In the genomic region with DNA sequence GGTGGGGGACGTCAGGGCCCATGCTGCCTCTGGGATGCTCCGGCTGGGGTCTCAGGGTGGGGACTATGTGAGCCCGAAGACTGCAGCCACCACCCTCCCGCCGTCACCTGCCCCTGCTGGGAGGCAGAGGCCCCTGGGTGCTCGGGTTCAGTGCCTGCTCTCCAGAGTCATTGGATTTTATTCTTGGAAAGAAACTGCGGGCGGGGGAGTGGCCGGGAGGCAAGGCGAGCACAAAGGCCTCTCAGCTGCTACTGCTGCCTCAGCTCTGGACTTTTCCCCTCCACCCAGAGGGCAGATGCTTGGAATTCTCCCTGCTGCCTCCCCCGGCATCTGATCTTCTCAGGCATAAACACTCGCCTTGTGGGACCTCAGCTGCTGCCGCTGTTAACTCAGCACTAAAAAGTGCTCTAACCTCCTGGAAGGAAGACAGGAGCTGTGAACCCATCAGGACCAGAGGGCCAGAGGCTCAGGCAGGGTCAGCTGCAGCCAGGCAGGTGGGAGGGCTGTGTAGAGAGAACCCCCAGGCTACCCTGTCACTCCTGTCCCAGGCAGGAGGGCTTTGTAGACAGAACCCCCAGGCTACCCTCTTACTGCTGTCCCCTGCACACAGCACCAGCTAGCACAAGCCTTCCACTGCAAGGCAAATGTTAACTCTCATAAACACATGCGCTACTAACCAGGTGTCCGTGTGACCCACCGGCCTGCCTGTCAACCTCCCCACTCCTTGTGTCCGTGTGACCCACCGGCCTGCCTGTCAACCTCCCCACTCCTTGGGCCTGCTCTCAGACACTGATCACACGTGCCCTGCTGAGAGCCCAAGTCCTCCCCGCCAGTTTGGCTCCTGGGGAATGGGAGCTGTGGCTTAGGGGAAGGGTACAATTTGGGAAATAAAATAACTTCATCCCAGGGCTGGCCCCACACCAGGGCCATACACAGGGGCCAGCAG, we compare ENCODE assay signal across 9 cellular contexts. TPM values are rescaled to one million over a fixed set of nuclear protein-coding genes. Genes with fewer than 3 reads are reported as not detected.
DNase-seq lines count a peak whose midpoint lies in the region; ATAC-seq, FAIRE-seq and TF ChIP-seq lines count a peak whose summit lies in the region.
"Had no signal": no experiment of that assay in that cellular context is flagged by ENCODE, and none has a peak within 500 bp of the region (broad histone marks: within the 10 kb centered on the region; RNA-seq: fewer than 3 reads in every experiment).

No MANE protein-coding gene starts in this region.

- POLR2A ChIA-PET in HepG2 (lab: Yijun Ruan, JAX): no interaction called here

- TF ChIP-seq POLR2A in HepG2 (IDR thresholded peaks at IDR 0.05; ENCODE audit: insufficient read depth in 1 of 2, low read depth in 2 of 2, low read length in 2 of 2) (no peak), GM12891 (IDR thresholded peaks at IDR 0.05; ENCODE audit: low read depth, low read length) (no peak)

- peaks cover 35% of the 10 kb centered on the region for H3K4me1 ChIP-seq in HepG2 (ENCODE audit: insufficient read depth, low read length)

- H3K27me3 ChIP-seq in HepG2 (ENCODE audit: control insufficient read depth in 1 of 2, insufficient read depth in 2 of 2, low read length in 2 of 2): peaks cover 11 to 73% of the 10 kb centered on the region in 2 experiments; a peak in 4 of 5 replicates

- no peak overlapping the region for H3K27ac ChIP-seq in HepG2 (ENCODE audit: extremely low read length, insufficient read depth, low read length)

- H3K79me2 ChIP-seq in HepG2 (ENCODE audit: insufficient read depth, low read length): no peaks in the 10 kb centered on the region

- intact Hi-C loops in HepG2 (cut with micrococcal nuclease; ENCODE audit: unreplicated experiment): no loop called here

- BruUV-seq in HepG2 (replicated peaks; lab: Mats Ljungman, UMichigan): no TSS peak

- CTCF ChIA-PET in HepG2 (lab: Yijun Ruan, JAX; ENCODE audit: low intra/inter-chr PET ratio, low total read pairs): no interaction called here

- peak overlapping the region; percentile 60 for H3K4me2 ChIP-seq in HepG2 (ENCODE audit: low read depth, low read length)

- in situ Hi-C loops in HepG2 (cut with HindIII; ENCODE audit: extremely low pct_ligation_motif_present, low pct_unique_long_range_greater_than_20kb): no loop called here

- no peak for TF ChIP-seq RAD21 in HepG2 (CRISPR knock-in tag; IDR thresholded peaks at IDR 0.05)

- H3K36me3 ChIP-seq in HepG2 (replicated peaks in 1 of 2; ENCODE audit: control insufficient read depth in 1 of 2, insufficient read depth in 2 of 2, low read length in 2 of 2): no peaks in the 10 kb centered on the region

- ATAC-seq in HepG2 (peak; percentile 82), HG03025 (IDR thresholded peaks at IDR 0.05; ENCODE audit: low FRiP score, unreplicated experiment) (no peak), HG02610 (IDR thresholded peaks at IDR 0.05; ENCODE audit: unreplicated experiment) (no peak)

- FAIRE-seq in HepG2 (lab: Jason Lieb, UNC) (peak; percentile 89), GM12891 (lab: Jason Lieb, UNC) (no peak)

- DNase-seq in HuH-7.5 (ENCODE audit: low spot score): peak; percentile 77
- DNase-seq in ecto neural progenitor cell (ENCODE audit: low spot score): peak; percentile 87
- DNase-seq in HepG2 (ENCODE audit: low spot score): peak; percentile 59
- DNase-seq in stromal cell of bone marrow (ENCODE audit: low read depth): peak; percentile 9
- no peak for DNase-seq in GM12891 (ENCODE audit: insufficient read length, low spot score)
- DNase-seq: NCI-H1048 had no signal

- 0 out of 2 replicates have a peak, but pooled peaks have one; percentile 16 for TF ChIP-seq CTCF in HepG2 (CRISPR knock-in tag; IDR thresholded peaks at IDR 0.05)

- no peak overlapping the region for H3K9ac ChIP-seq in HepG2 (ENCODE audit: insufficient read depth, low read depth, low read length)

- TF ChIP-seq EP300 in HepG2 (IDR thresholded peaks at IDR 0.05; ENCODE audit: low read depth in 2 of 2, low read length in 2 of 2) (no peak), HepG2 (CRISPR knock-in tag; IDR thresholded peaks at IDR 0.05; ENCODE audit: borderline replicate concordance) (no peak)

- peak overlapping the region in 1 of 3 experiments; percentile 32; a peak in 1 of 6 replicates for H3K4me3 ChIP-seq in HepG2 (replicated peaks in 1 of 3; ENCODE audit: insufficient read depth in 1 of 3, low read depth in 2 of 3, low read length in 3 of 3)

- H2AFZ ChIP-seq in HepG2 (ENCODE audit: low read length): no peak overlapping the region

- 17% methylated on average over 13 of the region's 20 CpGs for WGBS in HepG2 (ENCODE audit: low lambda C conversion rate)

- no peaks in the 10 kb centered on the region for H4K20me1 ChIP-seq in HepG2 (ENCODE audit: insufficient read depth, low read length)

- no peaks in the 10 kb centered on the region for H3K9me3 ChIP-seq in HepG2 (ENCODE audit: low read length)

TF ChIP-seq in HepG2, 621 proteins besides CTCF, POLR2A, EP300 and RAD21 (continues in another document):
- TF ChIP-seq MTA1 (CRISPR knock-in tag; IDR thresholded peaks at IDR 0.05; ENCODE audit: borderline replicate concordance) (0 out of 2 replicates have a peak, but pooled peaks have one; percentile 29), FOXP4 (CRISPR knock-in tag; IDR thresholded peaks at IDR 0.05) (0 out of 2 replicates have a peak, but pooled peaks have one; percentile 26)

TF ChIP-seq in GM12891, 5 proteins besides CTCF, POLR2A, EP300 and RAD21:
- no peak for TF ChIP-seq POU2F2 (IDR thresholded peaks at IDR 0.05; ENCODE audit: low read depth, low read length)
TF ChIP-seq in GM12891: peak in this region for 0.

RNA-seq across cellular contexts. Expression of gene FRMD1, which starts 9.4 kb away (rescaled TPM):
- total RNA-seq in HepG2 (2016; rRNA removed; fragmentation: Illumina TruSeq; extraction: Trizol): not detected in 2 replicates
- not detected in 2 replicates for total RNA-seq in HepG2 (2016; cell fraction: cytosol; rRNA removed; fragmentation: Illumina TruSeq; extraction: Trizol; ENCODE audit: low read depth)
- not detected in 2 replicates for total RNA-seq in HepG2 (2016; cell fraction: insoluble cytoplasmic fraction; rRNA removed; fragmentation: Illumina TruSeq; extraction: Trizol)
- not detected in 2 replicates for total RNA-seq in HepG2 (2016; cell fraction: membrane; rRNA removed; fragmentation: Illumina TruSeq; extraction: Trizol)
- not detected in 2 replicates for total RNA-seq in HepG2 (2016; cell fraction: nucleus; rRNA removed; fragmentation: Illumina TruSeq; extraction: Trizol)
- polyA plus RNA-seq in HepG2 (2011; rRNA removed): 0.01 and 0.09 TPM in 2 replicates
- polyA plus RNA-seq in HepG2 (2011; cell fraction: cytosol; rRNA removed): 0.01 and 0.03 TPM in 2 replicates
- 0.14 and 0.32 TPM in 2 replicates for polyA plus RNA-seq in HepG2 (2011; cell fraction: nucleus; rRNA removed)
- 0.05 TPM in 2 replicates for polyA plus RNA-seq in HepG2 (2012)
- polyA plus RNA-seq in HepG2 (2016; cell fraction: cytosol; fragmentation: Illumina TruSeq; extraction: Trizol; ENCODE audit: low read depth): not detected in 2 replicates
- polyA plus RNA-seq in HepG2 (2016; cell fraction: insoluble cytoplasmic fraction; fragmentation: Illumina TruSeq; extraction: Trizol; ENCODE audit: low read depth): not detected in 2 replicates
- polyA plus RNA-seq in HepG2 (2016; cell fraction: membrane; fragmentation: Illumina TruSeq; extraction: Trizol; ENCODE audit: low read depth): not detected in 2 replicates
- polyA plus RNA-seq in HepG2 (2016; cell fraction: nucleus; fragmentation: Illumina TruSeq; extraction: Trizol; ENCODE audit: insufficient read depth, low read depth): not detected in 2 replicates
- 0.04 TPM in 1 of 2 replicates, not detected in the other for polyA minus RNA-seq in HepG2 (2011; rRNA and poly(A)+ RNA removed; ENCODE audit: low replicate concordance)
- polyA minus RNA-seq in HepG2 (2011; cell fraction: cytosol; rRNA and poly(A)+ RNA removed): not detected in 2 replicates
- polyA minus RNA-seq in HepG2 (2011; cell fraction: nucleus; rRNA and poly(A)+ RNA removed): 0.13 TPM in 1 of 2 replicates, not detected in the other
- polyA plus RNA-seq in GM12891 (2012; ENCODE audit: low read depth, missing spikeins): 0.08 TPM
- total RNA-seq: T-helper 1 cell treated with Interleukin-12 subunit alpha and Interleukin-12 subunit beta and Interleukin-4 antibody, amounts not matched to agents 30 ng/mL and 1 ng/mL, for 36 hours had no signal
